1 cellular context compared by ENCODE assay signal in the genomic region with DNA sequence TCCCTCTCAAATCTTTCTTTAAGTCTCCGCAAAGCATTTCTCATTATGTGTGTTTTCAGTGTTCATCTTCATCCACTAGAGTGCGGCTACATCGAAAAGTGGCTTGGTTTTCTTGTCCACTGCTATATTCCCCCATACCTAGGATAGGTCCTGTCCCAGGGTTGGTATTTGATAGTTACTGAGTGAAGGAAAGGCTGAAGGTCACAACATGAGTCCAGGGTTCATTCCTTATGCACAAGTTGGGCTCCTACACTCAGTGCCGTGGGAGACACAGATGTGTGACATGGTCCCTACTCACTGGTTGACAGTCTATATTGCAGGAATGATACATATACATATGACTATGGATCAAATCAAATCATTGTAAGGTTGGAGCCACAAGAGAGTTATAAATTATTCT.
TF ChIP-seq lines count a peak whose summit lies in the region.

No MANE protein-coding gene starts in this region.

TF ChIP-seq in HCT116, 20 proteins besides CTCF, POLR2A, EP300 and RAD21 (continued from another document):
- TF ChIP-seq, protein P1, sequence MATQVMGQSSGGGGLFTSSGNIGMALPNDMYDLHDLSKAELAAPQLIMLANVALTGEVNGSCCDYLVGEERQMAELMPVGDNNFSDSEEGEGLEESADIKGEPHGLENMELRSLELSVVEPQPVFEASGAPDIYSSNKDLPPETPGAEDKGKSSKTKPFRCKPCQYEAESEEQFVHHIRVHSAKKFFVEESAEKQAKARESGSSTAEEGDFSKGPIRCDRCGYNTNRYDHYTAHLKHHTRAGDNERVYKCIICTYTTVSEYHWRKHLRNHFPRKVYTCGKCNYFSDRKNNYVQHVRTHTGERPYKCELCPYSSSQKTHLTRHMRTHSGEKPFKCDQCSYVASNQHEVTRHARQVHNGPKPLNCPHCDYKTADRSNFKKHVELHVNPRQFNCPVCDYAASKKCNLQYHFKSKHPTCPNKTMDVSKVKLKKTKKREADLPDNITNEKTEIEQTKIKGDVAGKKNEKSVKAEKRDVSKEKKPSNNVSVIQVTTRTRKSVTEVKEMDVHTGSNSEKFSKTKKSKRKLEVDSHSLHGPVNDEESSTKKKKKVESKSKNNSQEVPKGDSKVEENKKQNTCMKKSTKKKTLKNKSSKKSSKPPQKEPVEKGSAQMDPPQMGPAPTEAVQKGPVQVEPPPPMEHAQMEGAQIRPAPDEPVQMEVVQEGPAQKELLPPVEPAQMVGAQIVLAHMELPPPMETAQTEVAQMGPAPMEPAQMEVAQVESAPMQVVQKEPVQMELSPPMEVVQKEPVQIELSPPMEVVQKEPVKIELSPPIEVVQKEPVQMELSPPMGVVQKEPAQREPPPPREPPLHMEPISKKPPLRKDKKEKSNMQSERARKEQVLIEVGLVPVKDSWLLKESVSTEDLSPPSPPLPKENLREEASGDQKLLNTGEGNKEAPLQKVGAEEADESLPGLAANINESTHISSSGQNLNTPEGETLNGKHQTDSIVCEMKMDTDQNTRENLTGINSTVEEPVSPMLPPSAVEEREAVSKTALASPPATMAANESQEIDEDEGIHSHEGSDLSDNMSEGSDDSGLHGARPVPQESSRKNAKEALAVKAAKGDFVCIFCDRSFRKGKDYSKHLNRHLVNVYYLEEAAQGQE (IDR thresholded peaks at IDR 0.05; ENCODE audit: low read depth), result no peak
- no peak for TF ChIP-seq POLR2AphosphoS5 (IDR thresholded peaks at IDR 0.05; ENCODE audit: low read depth, low read length)
- no peak for TF ChIP-seq YY1 (IDR thresholded peaks at IDR 0.05; ENCODE audit: extremely low read depth, insufficient replicate concordance, low read depth, low read length)
- no peak for TF ChIP-seq EGR1 (IDR thresholded peaks at IDR 0.05; ENCODE audit: low read depth)
